ENCODE assay signal across 7 cellular contexts in the genomic region with DNA sequence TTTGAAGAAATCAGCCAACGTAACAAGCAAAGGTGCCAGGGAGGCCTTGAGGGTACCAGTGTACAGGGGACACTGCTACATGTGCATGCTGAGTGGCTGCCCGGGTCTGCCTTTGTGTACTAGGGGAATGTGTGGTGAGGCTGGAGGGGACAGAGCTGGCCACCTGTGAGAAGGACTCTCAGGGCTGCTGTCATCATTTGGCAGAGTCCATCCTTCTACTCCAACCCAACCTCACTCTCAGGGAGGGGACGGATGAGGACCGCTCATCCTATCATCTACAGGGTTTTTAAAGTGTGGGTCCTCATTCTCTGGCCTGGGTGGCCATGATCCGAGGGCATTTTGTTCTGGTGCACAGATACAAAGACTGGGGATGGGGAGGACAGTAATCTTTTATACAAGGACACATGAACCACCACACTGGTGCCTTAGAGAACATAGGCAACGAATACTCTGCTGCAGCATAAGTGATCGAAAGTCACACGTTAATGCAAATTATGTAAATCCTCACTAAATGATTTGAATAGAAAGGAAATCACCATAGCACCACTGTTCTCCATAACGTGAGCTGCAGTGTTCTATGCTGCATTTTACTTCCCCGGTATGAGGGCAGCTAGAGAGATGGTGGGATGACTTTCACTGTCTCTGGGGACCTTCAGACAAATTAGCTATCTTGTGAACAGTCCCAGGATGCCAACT.
A peak's percentile ranks its signal among the peaks of the same experiment; 100 is the strongest.
DNase-seq lines count a peak whose midpoint lies in the region; ATAC-seq and TF ChIP-seq lines count a peak whose summit lies in the region.

No MANE protein-coding gene starts in this region.

- DNase-seq in NCI-H526 (lab: John Stamatoyannopoulos, UW) (peak; percentile 96 to 98), middle frontal gyrus (ENCODE audit: extremely low spot score, low spot score) (no peak), gastrocnemius medialis (no peak), neural progenitor cell (ENCODE audit: low spot score) (no peak)

- H4K20me1 ChIP-seq in neural progenitor cell (ENCODE audit: low read depth) = no peaks in the 10 kb centered on the region

- peaks cover 15% of the 10 kb centered on the region for H3K4me1 Mint-ChIP-seq in neural progenitor cell

- no peak for TF ChIP-seq POLR2A in gastrocnemius medialis (IDR thresholded peaks at IDR 0.05)

- intact Hi-C loops in gastrocnemius medialis (cut with DNase I; ENCODE audit: low total_unique reads) = no loop called here

- H2AFZ ChIP-seq in neural progenitor cell (replicated peaks) = no peak overlapping the region

- H3F3A ChIP-seq in neural progenitor cell (ENCODE audit: low read depth) = no peaks in the 10 kb centered on the region

- ATAC-seq in GM19025 (IDR thresholded peaks at IDR 0.05; ENCODE audit: low read depth, unreplicated experiment) = peak; percentile 62
- ATAC-seq in HG02588 (IDR thresholded peaks at IDR 0.05; ENCODE audit: unreplicated experiment) = peak; percentile 46
- no peak for ATAC-seq in gastrocnemius medialis

- no peak overlapping the region for H3K4me3 Mint-ChIP-seq in neural progenitor cell

- H3K79me2 ChIP-seq in neural progenitor cell (ENCODE audit: low read depth) = no peaks in the 10 kb centered on the region

- H3K9me3 ChIP-seq in skeletal muscle satellite cell (replicated peaks; ENCODE audit: low read length) = no peaks in the 10 kb centered on the region
- no peaks in the 10 kb centered on the region for H3K9me3 ChIP-seq in gastrocnemius medialis
- no peaks in the 10 kb centered on the region for H3K9me3 ChIP-seq in neural progenitor cell (ENCODE audit: low read depth)

- in situ Hi-C loops in gastrocnemius medialis (cut with MboI; ENCODE audit: low sequenced_read_pairs in 4 of 4) = no loop called here

- H3K9ac ChIP-seq in skeletal muscle satellite cell (ENCODE audit: low read depth, low read length) (peak overlapping the region; percentile 61), neural progenitor cell (no peak overlapping the region)

- H3K27me3 Mint-ChIP-seq in neural progenitor cell (ENCODE audit: insufficient read depth, low read depth) = peaks cover 3% of the 10 kb centered on the region

- H3K4me2 ChIP-seq in skeletal muscle satellite cell (ENCODE audit: low read length) (peak overlapping the region; percentile 66), neural progenitor cell (no peak overlapping the region)

- H3K9me3 Mint-ChIP-seq in neural progenitor cell = no peaks in the 10 kb centered on the region

- H3K27me3 ChIP-seq in skeletal muscle satellite cell (ENCODE audit: control insufficient read depth, insufficient read depth, low read length) (no peaks in the 10 kb centered on the region), gastrocnemius medialis (no peaks in the 10 kb centered on the region), neural progenitor cell (no peaks in the 10 kb centered on the region)

- no peak overlapping the region for H3K27ac Mint-ChIP-seq in neural progenitor cell

- TF ChIP-seq CTCF in gastrocnemius medialis (IDR thresholded peaks at IDR 0.05 in 4 of 5, conservative IDR thresholded peaks at IDR 0.05 in 1 of 5) = no peak
- TF ChIP-seq CTCF in neural progenitor cell (IDR thresholded peaks at IDR 0.05) = no peak

- H3K36me3 Mint-ChIP-seq in neural progenitor cell = no peaks in the 10 kb centered on the region

- H3K36me3 ChIP-seq in skeletal muscle satellite cell (ENCODE audit: insufficient read depth, low read length) = no peaks in the 10 kb centered on the region
- H3K36me3 ChIP-seq in gastrocnemius medialis = no peaks in the 10 kb centered on the region
- no peaks in the 10 kb centered on the region for H3K36me3 ChIP-seq in neural progenitor cell

- H3K4me1 ChIP-seq in skeletal muscle satellite cell (ENCODE audit: control insufficient read depth, insufficient read depth, low read length) (peaks cover 19% of the 10 kb centered on the region), gastrocnemius medialis (peaks cover 4 to 11% of the 10 kb centered on the region in 2 donors), neural progenitor cell (no peaks in the 10 kb centered on the region)

- no peak overlapping the region for H3K27ac ChIP-seq in gastrocnemius medialis
- H3K27ac ChIP-seq in neural progenitor cell = no peak overlapping the region

- H3K4me3 ChIP-seq in skeletal muscle satellite cell (ENCODE audit: low read length) (no peak overlapping the region), gastrocnemius medialis (no peak overlapping the region), neural progenitor cell (no peak overlapping the region)

Comparison
In these comparisons a context has a peak if more than half of its experiments do, and no peak if none do; other contexts are left out.
1. ATAC-seq: peak in GM19025 (single experiment) and HG02588 (single experiment); none in gastrocnemius medialis (0 of 2).
2. DNase-seq: peak in NCI-H526 (2 of 2); none in middle frontal gyrus (single experiment), gastrocnemius medialis (0 of 2) and neural progenitor cell (single experiment).